ENCODE assay signal across 14 cellular contexts in the genomic region with DNA sequence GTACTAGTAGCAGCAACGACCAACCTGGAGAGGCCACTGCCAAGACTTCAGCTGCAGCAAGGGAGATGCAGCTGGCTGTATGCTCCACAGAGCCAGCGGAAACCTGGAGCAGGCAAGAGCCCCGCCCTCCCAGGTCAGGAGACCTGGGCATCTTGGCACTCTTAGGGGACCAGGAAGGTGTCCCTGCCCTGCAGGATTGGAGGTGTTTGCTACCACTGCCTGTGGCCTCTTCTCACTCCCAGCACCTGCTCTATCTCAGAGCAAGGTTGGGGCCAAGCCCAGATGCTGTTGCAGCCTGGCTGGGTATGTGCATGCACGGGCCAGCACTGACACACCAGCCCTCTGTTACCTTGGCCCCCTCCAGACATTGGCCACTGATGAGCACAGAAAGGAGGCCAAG.
"Had no signal": no experiment of that assay in that cellular context is flagged by ENCODE, and none has a peak within 500 bp of the region (broad histone marks: within the 10 kb centered on the region; RNA-seq: fewer than 3 reads in every experiment).

No MANE protein-coding gene starts in this region.

- ATAC-seq: gastroesophageal sphincter had no signal

- H3K27me3 ChIP-seq: adrenal gland, gastroesophageal sphincter had no signal

- H3K27ac Mint-ChIP-seq: activated B cell treated with CpG ODN at 0.5 μM for 24 hours; activated CD4-positive, alpha-beta T cell treated with anti-CD3 and anti-CD28 coated beads, Interleukin-2, amount 10 ng/mL, durations not matched to agents 7 days and 5 days; natural killer cell treated with Interleukin-12 subunit alpha and Interleukin-12 subunit beta and Interleukin-15 and Interleukin-18, amount 100 ng/mL, for 72 hours; T-cell; type B pancreatic cell had no signal

- H3K36me3 Mint-ChIP-seq: T-cell, type B pancreatic cell had no signal

- H3K4me3 Mint-ChIP-seq: activated B cell treated with CpG ODN at 0.5 μM for 24 hours; activated CD4-positive, alpha-beta T cell treated with anti-CD3 and anti-CD28 coated beads, Interleukin-2, amount 10 ng/mL, durations not matched to agents 7 days and 5 days; natural killer cell treated with Interleukin-12 subunit alpha and Interleukin-12 subunit beta and Interleukin-15 and Interleukin-18, amount 100 ng/mL, for 72 hours; T-cell; type B pancreatic cell had no signal

- H3K27me3 Mint-ChIP-seq: activated B cell treated with CpG ODN at 0.5 μM for 24 hours; activated CD4-positive, alpha-beta T cell treated with anti-CD3 and anti-CD28 coated beads, Interleukin-2, amount 10 ng/mL, durations not matched to agents 7 days and 5 days; natural killer cell treated with Interleukin-12 subunit alpha and Interleukin-12 subunit beta and Interleukin-15 and Interleukin-18, amount 100 ng/mL, for 72 hours; T-cell; type B pancreatic cell had no signal

- H3K4me3 ChIP-seq: adrenal gland, gastroesophageal sphincter, SK-N-MC, skin epidermis had no signal

- H3K9me3 Mint-ChIP-seq: type B pancreatic cell had no signal

- H3K9me3 ChIP-seq: adrenal gland had no signal

- H3K4me1 ChIP-seq: adrenal gland had no signal

- DNase-seq: activated B cell treated with CpG ODN at 0.5 μM for 24 hours; activated CD4-positive, alpha-beta T cell treated with anti-CD3 and anti-CD28 coated beads, Interleukin-2, amount 10 ng/mL, durations not matched to agents 7 days and 5 days; activated CD8-positive, alpha-beta memory T cell treated with anti-CD3 and anti-CD28 coated beads for 24 hours; activated naive CD4-positive, alpha-beta T cell treated with anti-CD3 and anti-CD28 coated beads, Interleukin-2, amount 50 U/mL, for 16 hours; adrenal gland; central memory CD4-positive, alpha-beta T cell; effector memory CD4-positive, alpha-beta T cell; retina; T-cell had no signal

- H3K4me1 Mint-ChIP-seq: activated B cell treated with CpG ODN at 0.5 μM for 24 hours; activated CD4-positive, alpha-beta T cell treated with anti-CD3 and anti-CD28 coated beads, Interleukin-2, amount 10 ng/mL, durations not matched to agents 7 days and 5 days; T-cell had no signal

- H3K27ac ChIP-seq: adrenal gland, gastroesophageal sphincter, SK-N-MC, skin epidermis had no signal

- H3K36me3 ChIP-seq: adrenal gland, gastroesophageal sphincter had no signal
